In genomic region chr7:87364246-87364645, GRCh38 we compare ENCODE assay signal across 27 cellular contexts.
"Had no signal": no experiment of that assay in that cellular context is flagged by ENCODE, and none has a peak within 500 bp of the region (broad histone marks: within the 10 kb centered on the region; RNA-seq: fewer than 3 reads in every experiment).

No MANE protein-coding gene starts in this region.

- H3K27ac ChIP-seq: colonic mucosa, epithelial cell of prostate, esophagus squamous epithelium, gastrocnemius medialis, heart right ventricle, hepatocyte, left ventricle myocardium inferior, lower lobe of right lung had no signal

- H3K9me3 ChIP-seq: colonic mucosa, esophagus squamous epithelium, gastrocnemius medialis, heart right ventricle, left ventricle myocardium inferior, lower lobe of right lung, mucosa of descending colon had no signal

- H3K4me3 ChIP-seq: colonic mucosa, esophagus squamous epithelium, gastrocnemius medialis, heart right ventricle, hepatocyte, left ventricle myocardium inferior, lower lobe of right lung, mucosa of descending colon had no signal

- H2AFZ ChIP-seq: hepatocyte had no signal

- H3K9me3 Mint-ChIP-seq: dendritic cell treated with granulocyte-macrophage colony-stimulating factor and Interleukin-4, amounts not matched to agents 40 ng/mL and 50 ng/mL, for 4 days; effector memory CD8-positive, alpha-beta T cell; mesothelial cell of epicardium; naive B cell had no signal

- H3K36me3 Mint-ChIP-seq: naive B cell had no signal

- H3K36me3 ChIP-seq: colonic mucosa had no signal

- H3K4me1 Mint-ChIP-seq: endodermal cell, mesothelial cell of epicardium, naive B cell had no signal

- H3K27me3 Mint-ChIP-seq: dendritic cell treated with granulocyte-macrophage colony-stimulating factor and Interleukin-4, amounts not matched to agents 40 ng/mL and 50 ng/mL, for 4 days; effector memory CD8-positive, alpha-beta T cell; naive B cell had no signal

- H3K4me2 ChIP-seq: hepatocyte had no signal

- ATAC-seq: effector memory CD8-positive, alpha-beta T cell; esophagus mucosa; gastrocnemius medialis; heart right ventricle; left cardiac atrium; lower lobe of right lung; mucosa of descending colon had no signal

- H3K27ac Mint-ChIP-seq: dendritic cell treated with granulocyte-macrophage colony-stimulating factor and Interleukin-4, amounts not matched to agents 40 ng/mL and 50 ng/mL, for 4 days; effector memory CD8-positive, alpha-beta T cell; endodermal cell; mesothelial cell of epicardium; naive B cell had no signal

- FAIRE-seq: endometrium, islet of Langerhans had no signal

- H3K4me3 Mint-ChIP-seq: dendritic cell treated with granulocyte-macrophage colony-stimulating factor and Interleukin-4, amounts not matched to agents 40 ng/mL and 50 ng/mL, for 4 days; effector memory CD8-positive, alpha-beta T cell; endodermal cell; mesothelial cell of epicardium; naive B cell had no signal

- H3K4me1 ChIP-seq: colonic mucosa, heart right ventricle, left ventricle myocardium inferior, lower lobe of right lung had no signal

- H3K79me2 ChIP-seq: hepatocyte had no signal

- DNase-seq: colonic mucosa; cortex of kidney; effector CD8-positive, alpha-beta T cell; effector memory CD8-positive, alpha-beta T cell; endodermal cell; erythroblast; esophagus squamous epithelium; foreskin fibroblast; foreskin melanocyte; gastrocnemius medialis; glutamatergic neuron; head of caudate nucleus; heart right ventricle; hypothalamus; left cardiac atrium; left ventricle myocardium inferior; lower lobe of right lung; mesenchymal stem cell; mucosa of descending colon; naive B cell had no signal

- H3K27me3 ChIP-seq: colonic mucosa, esophagus squamous epithelium, gastrocnemius medialis, heart right ventricle, hepatocyte had no signal
